ENCODE assay signal across 2 cellular contexts in the genomic region with DNA sequence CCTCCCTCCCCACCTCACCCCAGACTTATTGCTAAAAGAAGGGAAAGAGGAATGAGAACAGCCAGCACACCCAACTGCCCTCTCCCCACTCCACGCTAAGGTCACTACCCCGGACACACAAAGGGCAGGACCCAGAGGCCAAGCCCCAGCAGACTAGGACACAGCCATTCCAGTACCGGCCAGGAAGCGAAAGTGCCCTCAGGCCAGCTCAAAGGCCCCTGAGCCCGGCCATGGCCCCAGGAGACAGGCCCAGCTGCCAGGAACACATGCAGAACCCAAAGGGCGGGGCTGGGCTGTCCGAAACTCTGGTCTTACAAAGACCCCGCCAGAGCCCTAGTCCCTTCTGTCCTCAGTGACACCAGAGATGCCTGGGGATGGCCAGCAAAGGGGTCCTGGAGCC.
TF ChIP-seq lines count a peak whose summit lies in the region.

No MANE protein-coding gene starts in this region.

TF ChIP-seq in WTC11, 78 proteins besides CTCF, POLR2A, EP300 and RAD21:
- TF ChIP-seq FOXK1 (CRISPR knock-in tag; IDR thresholded peaks at IDR 0.05) (no peak), ESRRA (CRISPR knock-in tag; IDR thresholded peaks at IDR 0.05; ENCODE audit: borderline replicate concordance) (no peak), ZNF219 (CRISPR knock-in tag; IDR thresholded peaks at IDR 0.05; ENCODE audit: borderline replicate concordance) (no peak), JUN (CRISPR knock-in tag; IDR thresholded peaks at IDR 0.05) (no peak), NR1H2 (CRISPR knock-in tag; IDR thresholded peaks at IDR 0.05) (no peak), ZNF396 (CRISPR knock-in tag; IDR thresholded peaks at IDR 0.05; ENCODE audit: borderline replicate concordance) (no peak), ZNF423 (CRISPR knock-in tag; IDR thresholded peaks at IDR 0.05) (no peak), FOXJ3 (CRISPR knock-in tag; IDR thresholded peaks at IDR 0.05; ENCODE audit: borderline replicate concordance) (no peak), ZNF317 (CRISPR knock-in tag; IDR thresholded peaks at IDR 0.05; ENCODE audit: borderline replicate concordance, low read depth) (no peak), ZNF232 (CRISPR knock-in tag; IDR thresholded peaks at IDR 0.05) (no peak), TCF7 (CRISPR knock-in tag; IDR thresholded peaks at IDR 0.05; ENCODE audit: low read depth) (no peak), ZNF263 (CRISPR knock-in tag; IDR thresholded peaks at IDR 0.05; ENCODE audit: low read depth) (no peak), TP53 (CRISPR knock-in tag; IDR thresholded peaks at IDR 0.05) (no peak)
- TF ChIP-seq, protein P1, sequence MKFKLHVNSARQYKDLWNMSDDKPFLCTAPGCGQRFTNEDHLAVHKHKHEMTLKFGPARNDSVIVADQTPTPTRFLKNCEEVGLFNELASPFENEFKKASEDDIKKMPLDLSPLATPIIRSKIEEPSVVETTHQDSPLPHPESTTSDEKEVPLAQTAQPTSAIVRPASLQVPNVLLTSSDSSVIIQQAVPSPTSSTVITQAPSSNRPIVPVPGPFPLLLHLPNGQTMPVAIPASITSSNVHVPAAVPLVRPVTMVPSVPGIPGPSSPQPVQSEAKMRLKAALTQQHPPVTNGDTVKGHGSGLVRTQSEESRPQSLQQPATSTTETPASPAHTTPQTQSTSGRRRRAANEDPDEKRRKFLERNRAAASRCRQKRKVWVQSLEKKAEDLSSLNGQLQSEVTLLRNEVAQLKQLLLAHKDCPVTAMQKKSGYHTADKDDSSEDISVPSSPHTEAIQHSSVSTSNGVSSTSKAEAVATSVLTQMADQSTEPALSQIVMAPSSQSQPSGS (CRISPR knock-in tag; IDR thresholded peaks at IDR 0.05; ENCODE audit: borderline replicate concordance, low read depth): no peak

TF ChIP-seq in HepG2, 621 proteins besides CTCF, POLR2A, EP300 and RAD21:
- TF ChIP-seq ZFP90 (CRISPR knock-in tag; IDR thresholded peaks at IDR 0.05; ENCODE audit: borderline replicate concordance) (no peak), ATF1 (CRISPR knock-in tag; IDR thresholded peaks at IDR 0.05) (no peak), ZNF224 (CRISPR knock-in tag; IDR thresholded peaks at IDR 0.05) (no peak), ZC3H4 (CRISPR knock-in tag; IDR thresholded peaks at IDR 0.05; ENCODE audit: borderline replicate concordance) (no peak), RBM22 (optimal IDR thresholded peaks at IDR 0.05; ENCODE audit: low read length) (peak; percentile 61), ZNF550 (CRISPR knock-in tag; IDR thresholded peaks at IDR 0.05; ENCODE audit: borderline replicate concordance) (no peak), ZNF749 (CRISPR knock-in tag; IDR thresholded peaks at IDR 0.05; ENCODE audit: borderline replicate concordance) (no peak), KDM1A (CRISPR knock-in tag; IDR thresholded peaks at IDR 0.05) (no peak), AGO2 (optimal IDR thresholded peaks at IDR 0.05; ENCODE audit: low read depth, low read length) (peak; percentile 89), JUNB (CRISPR knock-in tag; IDR thresholded peaks at IDR 0.05; ENCODE audit: borderline replicate concordance) (no peak), SMAD1 (CRISPR knock-in tag; IDR thresholded peaks at IDR 0.05; ENCODE audit: borderline replicate concordance, low read depth) (no peak)
- TF ChIP-seq, protein P2, sequence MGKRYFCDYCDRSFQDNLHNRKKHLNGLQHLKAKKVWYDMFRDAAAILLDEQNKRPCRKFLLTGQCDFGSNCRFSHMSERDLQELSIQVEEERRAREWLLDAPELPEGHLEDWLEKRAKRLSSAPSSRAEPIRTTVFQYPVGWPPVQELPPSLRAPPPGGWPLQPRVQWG (CRISPR knock-in tag; IDR thresholded peaks at IDR 0.05; ENCODE audit: borderline replicate concordance, low read depth): no peak
- TF ChIP-seq, protein P3, sequence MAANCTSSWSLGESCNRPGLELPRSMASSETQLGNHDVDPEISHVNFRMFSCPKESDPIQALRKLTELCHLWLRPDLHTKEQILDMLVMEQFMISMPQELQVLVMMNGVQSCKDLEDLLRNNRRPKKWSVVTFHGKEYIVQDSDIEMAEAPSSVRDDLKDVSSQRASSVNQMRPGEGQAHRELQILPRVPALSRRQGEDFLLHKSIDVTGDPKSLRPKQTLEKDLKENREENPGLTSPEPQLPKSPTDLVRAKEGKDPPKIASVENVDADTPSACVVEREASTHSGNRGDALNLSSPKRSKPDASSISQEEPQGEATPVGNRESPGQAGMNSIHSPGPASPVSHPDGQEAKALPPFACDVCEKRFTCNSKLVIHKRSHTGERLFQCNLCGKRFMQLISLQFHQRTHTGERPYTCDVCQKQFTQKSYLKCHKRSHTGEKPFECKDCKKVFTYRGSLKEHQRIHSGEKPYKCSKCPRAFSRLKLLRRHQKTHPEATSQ (CRISPR knock-in tag; IDR thresholded peaks at IDR 0.05; ENCODE audit: borderline replicate concordance): no peak
- TF ChIP-seq, protein P4, sequence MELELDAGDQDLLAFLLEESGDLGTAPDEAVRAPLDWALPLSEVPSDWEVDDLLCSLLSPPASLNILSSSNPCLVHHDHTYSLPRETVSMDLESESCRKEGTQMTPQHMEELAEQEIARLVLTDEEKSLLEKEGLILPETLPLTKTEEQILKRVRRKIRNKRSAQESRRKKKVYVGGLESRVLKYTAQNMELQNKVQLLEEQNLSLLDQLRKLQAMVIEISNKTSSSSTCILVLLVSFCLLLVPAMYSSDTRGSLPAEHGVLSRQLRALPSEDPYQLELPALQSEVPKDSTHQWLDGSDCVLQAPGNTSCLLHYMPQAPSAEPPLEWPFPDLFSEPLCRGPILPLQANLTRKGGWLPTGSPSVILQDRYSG (CRISPR knock-in tag; IDR thresholded peaks at IDR 0.05): no peak
TF ChIP-seq in HepG2: peak in this region for 2.
